8 cellular contexts compared by ENCODE assay signal in the genomic region with DNA sequence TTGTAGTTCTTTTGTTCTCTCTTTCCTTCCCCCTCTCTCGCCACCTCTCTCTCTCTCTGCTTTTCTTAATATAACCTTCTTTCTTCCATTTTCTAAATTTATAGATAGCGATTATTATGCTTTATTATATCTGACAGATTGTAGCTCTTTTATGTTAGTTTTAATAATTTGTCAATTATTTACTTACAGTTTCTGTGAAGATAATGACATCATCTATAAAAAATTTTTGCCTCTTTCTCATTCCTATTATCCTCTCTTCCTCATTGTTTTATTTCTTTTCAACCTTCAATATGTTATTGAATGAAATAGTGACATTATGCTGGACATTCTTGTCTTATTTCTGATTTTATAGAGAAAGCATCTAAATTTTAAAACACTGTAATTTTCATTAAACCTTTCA.
"Had no signal": no experiment of that assay in that cellular context is flagged by ENCODE, and none has a peak within 500 bp of the region (broad histone marks: within the 10 kb centered on the region; RNA-seq: fewer than 3 reads in every experiment).

No MANE protein-coding gene starts in this region.

- DNase-seq: GDM1, GF-D8 had no signal

- FAIRE-seq: G401.6, GM12878, GM12891, GM12892, GM18507, GM19239 had no signal

- ATAC-seq: GM12878 had no signal

- H3K4me3 ChIP-seq: GM12878 had no signal
